17 cellular contexts compared by ENCODE assay signal in the genomic region with DNA sequence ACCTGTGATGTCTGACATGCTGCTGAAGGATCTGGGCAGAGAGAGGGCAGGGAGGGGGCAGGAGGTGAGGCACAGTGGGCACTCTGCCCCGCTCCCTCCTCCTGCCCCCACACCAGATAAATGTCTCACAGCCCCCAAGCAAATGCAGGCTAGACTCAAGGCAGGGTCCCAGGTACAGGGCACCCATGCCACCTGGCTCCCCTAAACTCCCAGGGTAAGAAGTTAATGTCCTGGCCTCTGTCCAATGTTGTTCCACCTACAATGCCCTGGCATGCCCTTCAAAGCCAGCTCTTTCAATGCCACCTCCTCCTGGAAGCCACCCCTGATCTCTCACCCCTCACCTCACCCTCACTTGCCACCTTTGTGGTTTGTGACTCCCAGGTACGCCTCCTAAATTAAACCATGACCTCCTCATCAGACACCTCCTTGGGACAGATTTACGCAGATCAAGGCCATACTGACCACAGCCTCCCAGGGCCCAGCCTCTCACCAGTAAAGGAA. TPM values are rescaled to one million over a fixed set of nuclear protein-coding genes. Genes with fewer than 3 reads are reported as not detected.
DNase-seq lines count a peak whose midpoint lies in the region; ATAC-seq and TF ChIP-seq lines count a peak whose summit lies in the region.
"Had no signal": no experiment of that assay in that cellular context is flagged by ENCODE, and none has a peak within 500 bp of the region (broad histone marks: within the 10 kb centered on the region; RNA-seq: fewer than 3 reads in every experiment).

No MANE protein-coding gene starts in this region.

- no peaks in the 10 kb centered on the region for H3K9me3 Mint-ChIP-seq in nephron
- H3K9me3 Mint-ChIP-seq: activated naive CD4-positive, alpha-beta T cell treated with anti-CD3 and anti-CD28 coated beads, Interleukin-2, amount 50 U/mL, for 72 hours; CD14-positive monocyte; effector memory CD8-positive, alpha-beta T cell; immature natural killer cell had no signal

- DNase-seq in Panc1 (ENCODE audit: low read depth, low spot score) (no peak), transverse colon (no peak), WERI-Rb-1 (no peak), NCI-H226 (no peak), COR-L47 (lab: John Stamatoyannopoulos, UW) (no peak)
- DNase-seq: activated CD4-positive, alpha-beta T cell treated with anti-CD3 and anti-CD28 coated beads for 1 hour; activated CD8-positive, alpha-beta memory T cell treated with anti-CD3 and anti-CD28 coated beads, Interleukin-2, amount 50 U/mL, for 48 hours; effector memory CD8-positive, alpha-beta T cell; immature natural killer cell; NCI-H1048; NCI-H2107; posterior cingulate gyrus; SHP77 had no signal

- H3K27ac Mint-ChIP-seq in nephron: peak overlapping the region; percentile 59 to 89 (median 74)
- H3K27ac Mint-ChIP-seq: immature natural killer cell had no signal

- peak overlapping the region in 1 of 3 experiments; percentile 39 for H3K4me3 Mint-ChIP-seq in nephron
- H3K4me3 Mint-ChIP-seq: CD14-positive monocyte; effector memory CD8-positive, alpha-beta T cell; immature natural killer cell had no signal

- CTCF ChIA-PET in Panc1 (lab: Charles Lee): no interaction called here

- WGBS in transverse colon (ENCODE audit: low coverage in 1 of 2), 2 donors: 40 to 85% methylated on average over 1 to 3 of the region's 3 CpGs

- H3K27me3 ChIP-seq in Panc1 (ENCODE audit: control insufficient read depth, insufficient read depth, low read length) (no peaks in the 10 kb centered on the region), endocrine pancreas (ENCODE audit: control insufficient read depth, insufficient read depth, low read length) (no peaks in the 10 kb centered on the region), transverse colon (no peaks in the 10 kb centered on the region), WERI-Rb-1 (ENCODE audit: insufficient read depth, low read depth, severe bottlenecking) (no peaks in the 10 kb centered on the region)

- no peak for TF ChIP-seq POLR2A in transverse colon (IDR thresholded peaks at IDR 0.05)

- H3K27me3 Mint-ChIP-seq in nephron (ENCODE audit: low read depth): peaks cover 4% of the 10 kb centered on the region

- POLR2A ChIA-PET in Panc1 (lab: Charles Lee): no interaction called here

- ATAC-seq in Panc1: no peak
- ATAC-seq: activated naive CD4-positive, alpha-beta T cell treated with anti-CD3 and anti-CD28 coated beads, Interleukin-2, amount 50 U/mL, for 72 hours; effector memory CD8-positive, alpha-beta T cell had no signal

- BruUV-seq in Panc1 (replicated peaks; lab: Mats Ljungman, UMichigan): no TSS peak

- H3K27ac ChIP-seq in Panc1 (ENCODE audit: low read length) (peak overlapping the region; percentile 77; the same call in 1 of the 2 replicates), transverse colon (peak overlapping the region; percentile 85 to 95 (median 91)), WERI-Rb-1 (no peak overlapping the region)

- peaks cover 53% of the 10 kb centered on the region for H3K4me1 ChIP-seq in Panc1 (ENCODE audit: control insufficient read depth, insufficient read depth, low read length)
- no peaks in the 10 kb centered on the region for H3K4me1 ChIP-seq in endocrine pancreas (ENCODE audit: control insufficient read depth, insufficient read depth, low read length)
- peaks cover 10 to 60% (median 57%) of the 10 kb centered on the region in 4 donors for H3K4me1 ChIP-seq in transverse colon

- peak overlapping the region; percentile 25 for H3K9ac ChIP-seq in endocrine pancreas (ENCODE audit: control insufficient read depth, insufficient read depth, low read length)

- H3K36me3 ChIP-seq in Panc1 (ENCODE audit: control insufficient read depth, insufficient read depth, low read length) (no peaks in the 10 kb centered on the region), endocrine pancreas (ENCODE audit: control insufficient read depth, insufficient read depth, low read length) (no peaks in the 10 kb centered on the region), transverse colon (no peaks in the 10 kb centered on the region), WERI-Rb-1 (peaks cover 23% of the 10 kb centered on the region)

- H3K9me3 ChIP-seq in Panc1 (ENCODE audit: control insufficient read depth, insufficient read depth, low read depth, low read length) (no peaks in the 10 kb centered on the region), endocrine pancreas (ENCODE audit: control insufficient read depth, low read length) (no peaks in the 10 kb centered on the region), transverse colon (no peaks in the 10 kb centered on the region), WERI-Rb-1 (ENCODE audit: severe bottlenecking) (no peaks in the 10 kb centered on the region)

- in situ Hi-C loops in Panc1 (cut with HindIII; ENCODE audit: low pct_unique_long_range_greater_than_20kb, low sequenced_read_pairs): no loop called here
- in situ Hi-C loops in transverse colon (cut with MboI; ENCODE audit: low pct_ligation_motif_present in 1 of 4, low pct_unique_long_range_greater_than_20kb in 1 of 4, low sequenced_read_pairs in 3 of 4): no loop called here

- peaks cover 34% of the 10 kb centered on the region for H3K36me3 Mint-ChIP-seq in nephron (ENCODE audit: low read depth)
- H3K36me3 Mint-ChIP-seq: activated naive CD4-positive, alpha-beta T cell treated with anti-CD3 and anti-CD28 coated beads, Interleukin-2, amount 50 U/mL, for 72 hours; CD14-positive monocyte; immature natural killer cell had no signal

- TF ChIP-seq EP300 in transverse colon (IDR thresholded peaks at IDR 0.05; ENCODE audit: low read depth): no peak

- TF ChIP-seq CTCF in Panc1 (IDR thresholded peaks at IDR 0.05): no peak
- no peak for TF ChIP-seq CTCF in nephron (IDR thresholded peaks at IDR 0.05; ENCODE audit: unreplicated experiment in 3 of 3)
- no peak for TF ChIP-seq CTCF in transverse colon (IDR thresholded peaks at IDR 0.05)
- no peak for TF ChIP-seq CTCF in WERI-Rb-1 (IDR thresholded peaks at IDR 0.05; ENCODE audit: low read depth, low read length)

- H3K4me3 ChIP-seq in Panc1 (ENCODE audit: low read depth in 2 of 2, low read length in 2 of 2): no peak overlapping the region
- no peak overlapping the region for H3K4me3 ChIP-seq in endocrine pancreas (ENCODE audit: control insufficient read depth, insufficient read depth, low read length)
- H3K4me3 ChIP-seq in transverse colon: no peak overlapping the region
- H3K4me3 ChIP-seq in WERI-Rb-1 (ENCODE audit: low read depth, low read length): no peak overlapping the region

- peaks cover 34% of the 10 kb centered on the region for H3K4me1 Mint-ChIP-seq in nephron

- intact Hi-C loops in Panc1 (cut with micrococcal nuclease; ENCODE audit: unreplicated experiment) (no loop called here), transverse colon (cut with DNase I; ENCODE audit: low total_unique reads) (no loop called here)

RNA-seq across cellular contexts. Expression of gene CARD10, which starts 16.0 kb away (rescaled TPM):
- 43.1 TPM for total RNA-seq in Panc1 (2021; ENCODE audit: unreplicated experiment)
- 49.6 TPM for polyA plus RNA-seq in Panc1 (2012; ENCODE audit: insufficient read length)
- total RNA-seq in transverse colon: 100 to 1,000 TPM in 1 of 4 donors, 10 to 100 TPM in 3; 46.3 to 166 (median 60.9) TPM
- polyA plus RNA-seq: CD14-positive monocyte had no signal

RNA-seq across cellular contexts. Expression of gene MFNG, which starts 17.0 kb away (rescaled TPM):
- total RNA-seq in Panc1 (2021; ENCODE audit: unreplicated experiment) (7.1 TPM), transverse colon (10 to 100 TPM in 3 of 4 donors, 1 to 10 TPM in 1; 2.8 to 26.4 (median 15.7) TPM)
- 7.5 TPM for polyA plus RNA-seq in Panc1 (2012; ENCODE audit: insufficient read length)

RNA-seq across cellular contexts. Expression of gene CDC42EP1, which starts 57.0 kb away (rescaled TPM):
- 62.5 TPM for total RNA-seq in Panc1 (2021; ENCODE audit: unreplicated experiment)
- polyA plus RNA-seq in Panc1 (2012; ENCODE audit: insufficient read length): 91.2 TPM
- 10 to 100 TPM; 27.3 to 52.9 (median 28.9) TPM for total RNA-seq in transverse colon
